1 cellular context compared by ENCODE assay signal in genomic region chr2:42978175-42978886, GRCh38.
A peak's percentile ranks its signal among the peaks of the same experiment; 100 is the strongest.
TF ChIP-seq lines count a peak whose summit lies in the region.

No MANE protein-coding gene starts in this region.

TF ChIP-seq in HepG2, 621 proteins besides CTCF, POLR2A, EP300 and RAD21 (continued from another document):
- TF ChIP-seq SNAPC4 (CRISPR knock-in tag; IDR thresholded peaks at IDR 0.05) (no peak), ZNF816 (CRISPR knock-in tag; IDR thresholded peaks at IDR 0.05; ENCODE audit: borderline replicate concordance) (peak; percentile 83; the same call in 1 of the 2 replicates), ZKSCAN8 (CRISPR knock-in tag; IDR thresholded peaks at IDR 0.05; ENCODE audit: borderline replicate concordance) (peak; percentile 91; the same call in 1 of the 2 replicates), ZMAT5 (CRISPR knock-in tag; IDR thresholded peaks at IDR 0.05; ENCODE audit: borderline replicate concordance, low read depth) (no peak), NFIC (IDR thresholded peaks at IDR 0.05; ENCODE audit: low read length) (no peak), ZSCAN29 (CRISPR knock-in tag; conservative IDR thresholded peaks at IDR 0.05) (peak; percentile 90), ZXDC (CRISPR knock-in tag; IDR thresholded peaks at IDR 0.05) (no peak), ARHGAP35 (CRISPR knock-in tag; IDR thresholded peaks at IDR 0.05; ENCODE audit: borderline replicate concordance) (peak; percentile 39; the same call in 1 of the 2 replicates), HHEX (CRISPR knock-in tag; IDR thresholded peaks at IDR 0.05) (peak; percentile 55; the same call in 1 of the 2 replicates), BRCA1 (CRISPR knock-in tag; IDR thresholded peaks at IDR 0.05) (peak; percentile 88), NCOA1 (CRISPR knock-in tag; IDR thresholded peaks at IDR 0.05) (peak; percentile 93), FIP1L1 (IDR thresholded peaks at IDR 0.05; ENCODE audit: borderline replicate concordance, insufficient read depth, low read depth, low read length) (0 out of 2 replicates have a peak, but pooled peaks have one; percentile 8), DDIT3 (CRISPR knock-in tag; IDR thresholded peaks at IDR 0.05) (no peak), MAX (IDR thresholded peaks at IDR 0.05) (no peak), ZNF75D (CRISPR knock-in tag; IDR thresholded peaks at IDR 0.05; ENCODE audit: borderline replicate concordance) (no peak), ZNF17 (CRISPR knock-in tag; IDR thresholded peaks at IDR 0.05) (no peak), TEF (CRISPR knock-in tag; IDR thresholded peaks at IDR 0.05) (no peak; the same call in 1 of the 2 replicates), ZNF432 (CRISPR knock-in tag; IDR thresholded peaks at IDR 0.05; ENCODE audit: borderline replicate concordance) (no peak), ASH2L (IDR thresholded peaks at IDR 0.05; ENCODE audit: insufficient read length, low read depth, low read length) (peak; percentile 65), CSRNP1 (CRISPR knock-in tag; IDR thresholded peaks at IDR 0.05) (no peak), ZNF670 (CRISPR knock-in tag; IDR thresholded peaks at IDR 0.05; ENCODE audit: borderline replicate concordance) (peak; percentile 81; the same call in 1 of the 2 replicates), ZNF20 (CRISPR knock-in tag; IDR thresholded peaks at IDR 0.05) (no peak), MXD4 (CRISPR knock-in tag; IDR thresholded peaks at IDR 0.05) (peak; percentile 87), NFRKB (IDR thresholded peaks at IDR 0.05) (no peak), ZBTB1 (CRISPR knock-in tag; IDR thresholded peaks at IDR 0.05; ENCODE audit: borderline replicate concordance) (no peak), KLF16 (CRISPR knock-in tag; IDR thresholded peaks at IDR 0.05) (peak in 1 of 2 experiments; percentile 91; a peak in 2 of 4 replicates), ZNF737 (CRISPR knock-in tag; IDR thresholded peaks at IDR 0.05; ENCODE audit: borderline replicate concordance) (no peak), ZNF317 (CRISPR knock-in tag; IDR thresholded peaks at IDR 0.05) (no peak; the same call in 1 of the 2 replicates), ZBTB37 (CRISPR knock-in tag; IDR thresholded peaks at IDR 0.05) (no peak), IRX3 (CRISPR knock-in tag; IDR thresholded peaks at IDR 0.05; ENCODE audit: borderline replicate concordance, low read depth) (peak; percentile 83; the same call in 1 of the 2 replicates), MXI1 (IDR thresholded peaks at IDR 0.05; ENCODE audit: borderline replicate concordance, low read depth, low read length) (peak; percentile 79; the same call in 1 of the 3 replicates), DMTF1 (CRISPR knock-in tag; IDR thresholded peaks at IDR 0.05) (no peak), ZNF414 (CRISPR knock-in tag; IDR thresholded peaks at IDR 0.05) (peak; percentile 97), MBNL3 (CRISPR knock-in tag; conservative IDR thresholded peaks at IDR 0.05) (no peak), ZBTB33 (CRISPR knock-in tag; IDR thresholded peaks at IDR 0.05) (peak; percentile 63; the same call in 1 of the 2 replicates), ZNF256 (CRISPR knock-in tag; conservative IDR thresholded peaks at IDR 0.05) (no peak), THAP7 (CRISPR knock-in tag; IDR thresholded peaks at IDR 0.05) (peak; percentile 78), NFYB (CRISPR knock-in tag; IDR thresholded peaks at IDR 0.05) (peak; percentile 16; the same call in 1 of the 2 replicates), GFI1 (CRISPR knock-in tag; IDR thresholded peaks at IDR 0.05; ENCODE audit: borderline replicate concordance) (peak; percentile 76), SATB2 (CRISPR knock-in tag; IDR thresholded peaks at IDR 0.05) (0 out of 2 replicates have a peak, but pooled peaks have one; percentile 21)
